8 cellular contexts compared by ENCODE assay signal in genomic region chr13:21297914-21298831, GRCh38.
DNase-seq lines count a peak whose midpoint lies in the region; ATAC-seq and TF ChIP-seq lines count a peak whose summit lies in the region.

No MANE protein-coding gene starts in this region.

- intact Hi-C loops in right lobe of liver (cut with DNase I) = loop anchor here (10.0 kb wide), 2 partner anchors 167 to 177 kb away; no protein-coding TSS in a partner anchor

- peak overlapping the region; percentile 61 to 87 for H3K9ac ChIP-seq in duodenal mucosa (ENCODE audit: low read depth in 1 of 2, low read length in 2 of 2)

- peak; percentile 80 to 94 (median 85) for DNase-seq in CD4-positive, CD25-positive, alpha-beta regulatory T cell
- DNase-seq in NCI-H69 (lab: John Stamatoyannopoulos, UW) (peak; percentile 94), right lobe of liver (peak; percentile 89 to 92 (median 90))
- DNase-seq in activated CD4-positive, alpha-beta T cell treated with anti-CD3 and anti-CD28 coated beads, Interleukin-2, amount 50 U/mL, for 48 hours = peak; percentile 83 to 85
- DNase-seq in stimulated activated CD4-positive, alpha-beta T cell treated with anti-CD3 and anti-CD28 coated beads, Interleukin-4, amount 100 ng/mL, for 24 hours = peak; percentile 87

- H3K4me3 Mint-ChIP-seq in CD4-positive, CD25-positive, alpha-beta regulatory T cell = peak overlapping the region; percentile 76 to 88 (median 86)

- no peaks in the 10 kb centered on the region for H3K36me3 Mint-ChIP-seq in CD4-positive, CD25-positive, alpha-beta regulatory T cell

- H3K4me3 ChIP-seq in CD4-positive, CD25-positive, alpha-beta regulatory T cell (ENCODE audit: low read depth, low read length) = peak overlapping the region; percentile 74
- H3K4me3 ChIP-seq in duodenal mucosa (ENCODE audit: low read depth in 1 of 2, low read length in 2 of 2) (peak overlapping the region; percentile 89 to 95), right lobe of liver (peak overlapping the region; percentile 95 to 96 (median 96))

- peak; percentile 98 to 99 for ATAC-seq in CD4-positive, CD25-positive, alpha-beta regulatory T cell (ENCODE audit: low read depth in 2 of 2)
- peak; percentile 91 for ATAC-seq in GM19395 (IDR thresholded peaks at IDR 0.05; ENCODE audit: unreplicated experiment)
- ATAC-seq in HG03558 (IDR thresholded peaks at IDR 0.05; ENCODE audit: extremely low read depth, unreplicated experiment) = peak; percentile 92
- ATAC-seq in right lobe of liver = peak; percentile 98 to 100 (median 99)

- H3K36me3 ChIP-seq in CD4-positive, CD25-positive, alpha-beta regulatory T cell (ENCODE audit: control insufficient read depth, insufficient read depth, low read length) = peaks cover 2% of the 10 kb centered on the region
- peaks cover 0 to 4% of the 10 kb centered on the region in 2 donors for H3K36me3 ChIP-seq in duodenal mucosa (ENCODE audit: control insufficient read depth in 1 of 2, insufficient read depth in 2 of 2, low read length in 2 of 2)
- no peaks in the 10 kb centered on the region for H3K36me3 ChIP-seq in right lobe of liver

- H3K27me3 Mint-ChIP-seq in CD4-positive, CD25-positive, alpha-beta regulatory T cell = peaks cover 4% of the 10 kb centered on the region

- H3K27me3 ChIP-seq in CD4-positive, CD25-positive, alpha-beta regulatory T cell (ENCODE audit: control insufficient read depth, insufficient read depth, low read length) = no peaks in the 10 kb centered on the region
- H3K27me3 ChIP-seq in duodenal mucosa (ENCODE audit: control insufficient read depth in 1 of 2, insufficient read depth in 2 of 2, low read length in 2 of 2) (no peaks in the 10 kb centered on the region), right lobe of liver (no peaks in the 10 kb centered on the region)

- no peaks in the 10 kb centered on the region for H3K9me3 ChIP-seq in CD4-positive, CD25-positive, alpha-beta regulatory T cell (ENCODE audit: control insufficient read depth in 2 of 2, low read length in 2 of 2)
- H3K9me3 ChIP-seq in duodenal mucosa (ENCODE audit: control insufficient read depth in 1 of 2, low read length in 2 of 2) (no peaks in the 10 kb centered on the region), right lobe of liver (no peaks in the 10 kb centered on the region)

- H3K27ac ChIP-seq in CD4-positive, CD25-positive, alpha-beta regulatory T cell (ENCODE audit: insufficient read depth, low read length, poor library complexity, severe bottlenecking) = peak overlapping the region; percentile 55
- peak overlapping the region; percentile 41 for H3K27ac ChIP-seq in duodenal mucosa (ENCODE audit: low read depth, low read length)
- peak overlapping the region in 1 of 3 donors; percentile 25 for H3K27ac ChIP-seq in right lobe of liver

- H3K9me3 Mint-ChIP-seq in CD4-positive, CD25-positive, alpha-beta regulatory T cell = no peaks in the 10 kb centered on the region

- H3K4me1 Mint-ChIP-seq in CD4-positive, CD25-positive, alpha-beta regulatory T cell = peaks cover 11 to 25% (median 18%) of the 10 kb centered on the region in 4 donors

- no peak for TF ChIP-seq POLR2A in right lobe of liver (IDR thresholded peaks at IDR 0.05)

- H3K4me1 ChIP-seq in CD4-positive, CD25-positive, alpha-beta regulatory T cell (ENCODE audit: control insufficient read depth, insufficient read depth, low read length, poor library complexity, severe bottlenecking) = peaks cover 16% of the 10 kb centered on the region
- peaks cover 0 to 16% of the 10 kb centered on the region in 2 donors for H3K4me1 ChIP-seq in duodenal mucosa (ENCODE audit: control insufficient read depth in 1 of 2, insufficient read depth in 2 of 2, low read length in 2 of 2)
- H3K4me1 ChIP-seq in right lobe of liver = peaks cover 0 to 12% (median 0%) of the 10 kb centered on the region in 4 donors

- peak; percentile 88 to 96 (median 92) for TF ChIP-seq CTCF in right lobe of liver (IDR thresholded peaks at IDR 0.05)

- WGBS in right lobe of liver (ENCODE audit: insufficient coverage, low coverage, low lambda C conversion rate, missing lambda C conversion rate) = 0% methylated on average over 28 of the region's 74 CpGs

- peak overlapping the region; percentile 14 to 83 (median 72) for H3K27ac Mint-ChIP-seq in CD4-positive, CD25-positive, alpha-beta regulatory T cell
